Comparison of ENCODE assay signal across 17 cellular contexts in the genomic region with DNA sequence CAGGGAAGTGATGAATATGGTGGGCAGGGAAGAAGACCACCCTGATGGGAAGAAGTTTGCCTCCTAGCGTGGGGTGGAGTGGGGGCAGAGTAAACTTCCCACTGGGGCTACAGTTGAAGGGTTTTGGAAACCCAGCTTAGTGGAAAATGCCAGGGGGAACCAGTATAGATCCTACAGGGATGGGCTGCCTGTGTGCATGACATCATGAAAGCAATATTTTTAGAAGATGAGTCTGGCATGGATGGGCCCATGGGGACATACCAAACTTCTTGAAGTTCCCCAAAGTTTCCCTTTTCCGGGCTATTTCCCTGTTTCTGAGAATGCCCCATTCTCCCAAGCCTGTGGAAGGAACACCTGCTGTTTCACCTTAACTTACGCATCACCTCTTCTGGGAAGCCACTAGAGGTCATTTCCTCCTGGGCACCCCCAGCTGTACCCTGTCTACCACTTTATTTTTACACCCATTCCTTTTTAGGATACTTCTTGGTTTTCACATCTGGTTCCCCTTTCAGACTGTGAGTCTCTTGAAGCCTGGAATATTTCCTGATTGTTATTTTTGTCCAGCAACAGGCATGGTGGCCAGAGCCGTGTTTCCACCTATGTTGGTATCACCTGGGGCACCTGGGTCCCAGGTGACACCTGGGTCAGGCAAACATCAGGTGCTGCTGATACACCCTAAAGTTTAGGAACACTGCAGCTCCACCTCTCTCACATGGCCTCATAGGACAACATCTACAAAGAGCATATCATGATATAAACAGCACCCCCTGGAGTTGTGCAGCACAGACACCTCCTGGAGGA. TPM values are rescaled to one million over a fixed set of nuclear protein-coding genes. Genes with fewer than 3 reads are reported as not detected.
A peak's percentile ranks its signal among the peaks of the same experiment; 100 is the strongest.
DNase-seq lines count a peak whose midpoint lies in the region; ATAC-seq and TF ChIP-seq lines count a peak whose summit lies in the region.
"Had no signal": no experiment of that assay in that cellular context is flagged by ENCODE, and none has a peak within 500 bp of the region (broad histone marks: within the 10 kb centered on the region; RNA-seq: fewer than 3 reads in every experiment).

No MANE protein-coding gene starts in this region.

- peak overlapping the region; percentile 15 for H4K91ac ChIP-seq in mesenchymal stem cell (ENCODE audit: low read length)

- CTCF ChIA-PET in T-cell (lab: Charles Lee), result interaction anchor here in 1 of 2 donors (0.5 kb wide), 1 partner anchor 12 kb away, joined by 5 read pairs; no protein-coding TSS in a partner anchor

- peak overlapping the region in 1 of 3 donors; percentile 18 for H3K4me3 Mint-ChIP-seq in T-cell

- H3K14ac ChIP-seq in mesenchymal stem cell (ENCODE audit: low read length in 2 of 2), result no peak overlapping the region

- H3K4me1 Mint-ChIP-seq in T-cell, result peaks cover 75 to 83% (median 82%) of the 10 kb centered on the region in 3 donors

- H3K27ac ChIP-seq in mesenchymal stem cell (ENCODE audit: low read length, poor library complexity, severe bottlenecking) (no peak overlapping the region), adrenal gland (peak overlapping the region in 1 of 5 donors; percentile 25)
- H3K27ac ChIP-seq: C4-2B, HL-60, prostate gland had no signal

- H2BK12ac ChIP-seq in mesenchymal stem cell (ENCODE audit: low read length in 2 of 2), result peak overlapping the region; percentile 70 to 88

- peak overlapping the region; percentile 68 for H2AK5ac ChIP-seq in mesenchymal stem cell (ENCODE audit: low read length, severe bottlenecking)

- peak overlapping the region; percentile 29 for H2BK120ac ChIP-seq in mesenchymal stem cell (ENCODE audit: low read depth, low read length)

- peak overlapping the region; percentile 61 for H3K9ac ChIP-seq in mesenchymal stem cell (ENCODE audit: low read length)

- POLR2A ChIA-PET in T-cell (lab: Charles Lee), result no interaction called here

- ATAC-seq in T-cell (replicated peaks in 1 of 4), result no peak
- ATAC-seq in HG02678 (IDR thresholded peaks at IDR 0.05; ENCODE audit: unreplicated experiment), result no peak

- H3K27me3 ChIP-seq in BE2C (no peaks in the 10 kb centered on the region), mesenchymal stem cell (ENCODE audit: control insufficient read depth in 1 of 2, insufficient read depth in 1 of 2, low read length in 2 of 2) (no peaks in the 10 kb centered on the region), adrenal gland (no peaks in the 10 kb centered on the region)

- H3K36me3 ChIP-seq in BE2C (no peaks in the 10 kb centered on the region), mesenchymal stem cell (ENCODE audit: control insufficient read depth in 1 of 2, insufficient read depth in 2 of 2, low read depth in 1 of 2, low read length in 2 of 2) (peaks cover 3 to 4% of the 10 kb centered on the region in 2 experiments), adrenal gland (replicated peaks in 1 of 2) (no peaks in the 10 kb centered on the region)
- H3K36me3 ChIP-seq: prostate gland had no signal

- peaks cover 16% of the 10 kb centered on the region for H3K4me1 ChIP-seq in BE2C
- peaks cover 41% of the 10 kb centered on the region for H3K4me1 ChIP-seq in mesenchymal stem cell (ENCODE audit: control insufficient read depth, insufficient read depth, low read depth, low read length)
- peaks cover 16 to 37% of the 10 kb centered on the region in 2 donors for H3K4me1 ChIP-seq in adrenal gland (replicated peaks in 1 of 2)

- intact Hi-C loops in adrenal gland (cut with DNase I), result no loop called here

- 97% methylated on average over 4 of the region's 4 CpGs for WGBS in mesenchymal stem cell
- 68 to 80% (median 72%) methylated on average over 4 of the region's 4 CpGs for WGBS in adrenal gland, 4 donors

- H3K79me1 ChIP-seq in mesenchymal stem cell (replicated peaks; ENCODE audit: low read length, poor library complexity, severe bottlenecking), result no peaks in the 10 kb centered on the region

- no peak overlapping the region for H2AFZ ChIP-seq in mesenchymal stem cell (ENCODE audit: low read depth, low read length)

- no peak overlapping the region for H3K4me2 ChIP-seq in mesenchymal stem cell (ENCODE audit: low read length, poor library complexity, severe bottlenecking)

- no peak for DNase-seq in BE2C
- DNase-seq in T-cell, result no peak
- no peak for DNase-seq in mesenchymal stem cell
- DNase-seq in activated gamma-delta T cell treated with Interleukin-2 at 50 U/mL for 16 hours, result no peak
- DNase-seq in NCI-H1105 (lab: John Stamatoyannopoulos, UW), result no peak
- DNase-seq in adrenal gland, result no peak
- DNase-seq: activated T-cell treated with anti-CD3 and anti-CD28 coated beads, Interleukin-2, amount 50 U/mL, for 1 hour; central memory CD4-positive, alpha-beta T cell; NCI-H1436; NCI-H524; stimulated activated CD4-positive, alpha-beta T cell treated with anti-CD3 and anti-CD28 coated beads, Interleukin-2, amount 100 ng/mL, for 48 hours; stimulated activated naive CD4-positive, alpha-beta T cell treated with Interleukin-2 at 50 U/mL for 16 hours had no signal

- H3K27me3 Mint-ChIP-seq in T-cell, result no peaks in the 10 kb centered on the region

- H3K9me3 ChIP-seq in BE2C (no peaks in the 10 kb centered on the region), mesenchymal stem cell (ENCODE audit: control insufficient read depth, low read length) (no peaks in the 10 kb centered on the region), adrenal gland (replicated peaks in 1 of 3) (no peaks in the 10 kb centered on the region)
- H3K9me3 ChIP-seq: prostate gland had no signal

- H3K9me3 Mint-ChIP-seq in T-cell, result no peaks in the 10 kb centered on the region

- H2BK15ac ChIP-seq in mesenchymal stem cell (ENCODE audit: low read depth, poor library complexity, severe bottlenecking), result peak overlapping the region; percentile 39

- TF ChIP-seq POLR2A in adrenal gland (IDR thresholded peaks at IDR 0.05), result no peak

- peak overlapping the region; percentile 30 for H3K4ac ChIP-seq in mesenchymal stem cell (ENCODE audit: low read depth in 1 of 2, low read length in 2 of 2)

- peak overlapping the region; percentile 55 to 78 for H3K27ac Mint-ChIP-seq in T-cell

- TF ChIP-seq CTCF in BE2C (IDR thresholded peaks at IDR 0.05; ENCODE audit: low read depth, low read length) (peak; percentile 26; the same call in 1 of the 2 replicates), GM12874 (IDR thresholded peaks at IDR 0.05; ENCODE audit: insufficient read depth, low read depth, low read length) (0 out of 2 replicates have a peak, but pooled peaks have one; percentile 13), adrenal gland (IDR thresholded peaks at IDR 0.05) (no peak)

- H3K18ac ChIP-seq in mesenchymal stem cell (ENCODE audit: low read depth in 1 of 2, low read length in 2 of 2), result peak overlapping the region in 1 of 2 experiments; percentile 46

- no peak overlapping the region for H3K4me3 ChIP-seq in BE2C (ENCODE audit: low read depth, low read length)
- peak overlapping the region in 1 of 2 experiments; percentile 36 for H3K4me3 ChIP-seq in mesenchymal stem cell (ENCODE audit: insufficient read depth in 1 of 2, low read depth in 1 of 2, low read length in 2 of 2)
- no peak overlapping the region for H3K4me3 ChIP-seq in adrenal gland
- H3K4me3 ChIP-seq: prostate gland had no signal

- no peak overlapping the region for H4K8ac ChIP-seq in mesenchymal stem cell (ENCODE audit: low read length)

- no peak overlapping the region for H2BK5ac ChIP-seq in mesenchymal stem cell (ENCODE audit: low read depth, low read length, poor library complexity, severe bottlenecking)

- H3K23ac ChIP-seq in mesenchymal stem cell (ENCODE audit: low read length in 2 of 2), result peak overlapping the region in 1 of 2 experiments; percentile 15

- H3K36me3 Mint-ChIP-seq in T-cell, result no peaks in the 10 kb centered on the region

RNA-seq across cellular contexts. Expression of a gene that starts 9.8 kb away (rescaled TPM):
- polyA plus RNA-seq in BE2C (2012; ENCODE audit: insufficient read depth, insufficient read length, low read depth), result 0.52 TPM
- 100 to 1,000 TPM in 2 of 5 donors, 10 to 100 TPM in 3; 14.2 to 248 (median 19.9) TPM for total RNA-seq in T-cell
- polyA plus RNA-seq in mesenchymal stem cell (2013, experiment 1 of 2), result 64.5 TPM
- polyA plus RNA-seq in mesenchymal stem cell (2013, experiment 2 of 2), result 62.3 TPM
- 100 to 1,000 TPM in 3 of 8 donors, 10 to 100 TPM in 3, 1 to 10 TPM in 2; 5.3 to 114 (median 60.3) TPM for total RNA-seq in adrenal gland
- polyA plus RNA-seq in adrenal gland, result 10 to 100 TPM in 2 of 3 donors, 1 to 10 TPM in 1; 4.8 to 96.5 (median 15.4) TPM

RNA-seq across cellular contexts. Expression of a gene that starts 28.4 kb away (rescaled TPM):
- polyA plus RNA-seq in BE2C (2012; ENCODE audit: insufficient read depth, insufficient read length, low read depth), result 66.0 TPM
- total RNA-seq in T-cell (10 to 100 TPM; 60.5 to 87.2 (median 78.9) TPM), adrenal gland (10 to 100 TPM; 27.9 to 64.5 (median 34.9) TPM)
- 21.8 TPM for polyA plus RNA-seq in mesenchymal stem cell (2013, experiment 1 of 2)
- polyA plus RNA-seq in mesenchymal stem cell (2013, experiment 2 of 2), result 22.1 TPM
- polyA plus RNA-seq in adrenal gland, result 10 to 100 TPM; 11.9 to 26.9 (median 21.9) TPM

Comparison
In these comparisons a context has a peak if more than half of its experiments do, and no peak if none do; other contexts are left out.
1. CTCF ChIP-seq: peak in BE2C (single experiment) and GM12874 (single experiment); none in adrenal gland (0 of 6).